Comparison of ENCODE assay signal across 7 cellular contexts in the genomic region with DNA sequence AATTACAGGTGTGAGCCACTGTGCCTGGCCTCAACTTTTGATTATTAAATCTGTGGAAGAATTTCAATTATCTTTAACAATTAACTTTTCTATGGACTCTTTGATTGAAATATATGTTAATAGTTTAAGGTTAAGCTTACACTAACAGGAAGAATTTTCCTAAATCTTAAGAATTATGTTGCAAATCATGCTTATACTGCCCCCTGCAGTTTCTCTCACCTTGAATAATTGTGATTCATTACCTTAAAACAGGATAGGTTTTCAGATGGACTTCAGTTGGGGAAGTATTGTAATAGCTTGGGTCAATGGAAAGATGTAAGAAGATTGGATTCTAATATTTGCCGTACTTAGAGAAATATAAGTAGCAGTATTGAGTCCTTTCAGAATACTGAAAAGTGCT.
A peak's percentile ranks its signal among the peaks of the same experiment; 100 is the strongest.
DNase-seq lines count a peak whose midpoint lies in the region; FAIRE-seq and TF ChIP-seq lines count a peak whose summit lies in the region.
"Not testable (repeated sequence)": the region's sequence is repeated elsewhere in the genome, so short reads cannot be mapped to it uniquely, and the experiment has no call there.

No MANE protein-coding gene starts in this region.

- H3K9me3 ChIP-seq in cardiac muscle cell (ENCODE audit: low read depth) = not testable (repeated sequence)

- H3K4me3 ChIP-seq in cardiac muscle cell = not testable (repeated sequence)

- H3K27ac Mint-ChIP-seq in endothelial cell (ENCODE audit: unreplicated experiment); neural crest cell (ENCODE audit: unreplicated experiment): not testable (repeated sequence)

- H3K36me3 Mint-ChIP-seq in endothelial cell (ENCODE audit: low read depth, unreplicated experiment); neural crest cell (ENCODE audit: low read depth): not testable (repeated sequence)

- H3K4me3 Mint-ChIP-seq in endothelial cell (ENCODE audit: unreplicated experiment); neural crest cell: not testable (repeated sequence)

- not testable (repeated sequence) for H3K27me3 Mint-ChIP-seq in endothelial cell (ENCODE audit: unreplicated experiment); neural crest cell (ENCODE audit: low read depth)

- not testable (repeated sequence) for H3K9me3 Mint-ChIP-seq in endothelial cell (ENCODE audit: unreplicated experiment); neural crest cell

- not testable (repeated sequence) for H3K36me3 ChIP-seq in cardiac muscle cell

- not testable (repeated sequence) for FAIRE-seq in D721Med (lab: Jason Lieb, UNC)

- H3K27me3 ChIP-seq in cardiac muscle cell = not testable (repeated sequence)

- DNase-seq in D721Med (ENCODE audit: insufficient read length, low spot score); cardiac muscle cell (ENCODE audit: low read depth in 1 of 2, low spot score in 1 of 2); neural crest cell (ENCODE audit: low read depth, low spot score): not testable (repeated sequence)
- DNase-seq in HT-29 (ENCODE audit: low spot score) = peak; percentile 12
- peak; percentile 42 for DNase-seq in NCI-H82 (lab: John Stamatoyannopoulos, UW)
- peak; percentile 3 for DNase-seq in activated T-cell treated with anti-CD3 and anti-CD28 coated beads for 4 hours
- DNase-seq in endothelial cell (ENCODE audit: low spot score) = peak; percentile 21

- H3K27ac ChIP-seq in cardiac muscle cell = not testable (repeated sequence)

- not testable (repeated sequence) for H3K4me1 ChIP-seq in cardiac muscle cell (ENCODE audit: low read depth)

- TF ChIP-seq CTCF in D721Med (IDR thresholded peaks at IDR 0.05; ENCODE audit: insufficient read depth, missing control alignments) (peak; percentile 18), endothelial cell (IDR thresholded peaks at IDR 0.05; ENCODE audit: unreplicated experiment) (peak; percentile 34), cardiac muscle cell (IDR thresholded peaks at IDR 0.05; ENCODE audit: low read depth, low read length) (peak; percentile 18), neural crest cell (conservative IDR thresholded peaks at IDR 0.05) (peak; percentile 43)

- not testable (repeated sequence) for H3K4me1 Mint-ChIP-seq in endothelial cell (ENCODE audit: unreplicated experiment); neural crest cell
